ENCODE assay signal across 8 cellular contexts in genomic region chr10:83871486-83872081, GRCh38.
A peak's percentile ranks its signal among the peaks of the same experiment; 100 is the strongest.
DNase-seq lines count a peak whose midpoint lies in the region; ATAC-seq and TF ChIP-seq lines count a peak whose summit lies in the region.

No MANE protein-coding gene starts in this region.

- ATAC-seq in GM21825 (IDR thresholded peaks at IDR 0.05; ENCODE audit: unreplicated experiment): peak; percentile 98

- peak; percentile 4 for DNase-seq in GM04503 (ENCODE audit: low read depth)
- DNase-seq in KBM-7: peak; percentile 75
- peak; percentile 41 for DNase-seq in RPMI7951 (ENCODE audit: low read depth)
- peak; percentile 83 for DNase-seq in activated effector memory CD4-positive, alpha-beta T cell treated with anti-CD3 and anti-CD28 coated beads, Interleukin-2, amount 50 U/mL, for 16 hours
- DNase-seq in globus pallidus (ENCODE audit: low spot score): peak; percentile 62
- peak; percentile 56 to 91 for DNase-seq in trophoblast cell
- no peak for DNase-seq in vagina (ENCODE audit: extremely low spot score in 2 of 2)

- WGBS in trophoblast cell (ENCODE audit: extremely low coverage, insufficient coverage, insufficient read length): no CpG with 5 or more reads among the region's 14 CpGs

- H3K36me3 ChIP-seq in trophoblast cell (ENCODE audit: control insufficient read depth in 1 of 2, insufficient read depth in 2 of 2, low read length in 2 of 2) (no peaks in the 10 kb centered on the region), vagina (no peaks in the 10 kb centered on the region)

- H2BK120ac ChIP-seq in trophoblast cell (ENCODE audit: insufficient read depth, low read length, poor library complexity): no peak overlapping the region

- no peak overlapping the region for H2BK12ac ChIP-seq in trophoblast cell (ENCODE audit: low read length)

- no peak overlapping the region for H3K9ac ChIP-seq in trophoblast cell (ENCODE audit: low read length)

- no peak overlapping the region for H4K91ac ChIP-seq in trophoblast cell (ENCODE audit: low read depth, low read length)

- H3K23ac ChIP-seq in trophoblast cell (ENCODE audit: low read length): no peak overlapping the region

- no peak overlapping the region for H3K4me2 ChIP-seq in trophoblast cell (ENCODE audit: low read length)

- no peaks in the 10 kb centered on the region for H3K79me2 ChIP-seq in trophoblast cell (ENCODE audit: control insufficient read depth, insufficient read depth, low read length, poor library complexity)

- H3K14ac ChIP-seq in trophoblast cell (ENCODE audit: low read length): no peak overlapping the region

- peaks cover 2% of the 10 kb centered on the region for H3K79me1 ChIP-seq in trophoblast cell (ENCODE audit: low read length)

- H3K18ac ChIP-seq in trophoblast cell (ENCODE audit: low read length): no peak overlapping the region

- H3K27me3 ChIP-seq in trophoblast cell (ENCODE audit: insufficient read depth, low read length) (no peaks in the 10 kb centered on the region), vagina (no peaks in the 10 kb centered on the region)

- H2AFZ ChIP-seq in trophoblast cell (ENCODE audit: insufficient read depth, low read length, poor library complexity): no peak overlapping the region

- no peak overlapping the region for H4K12ac ChIP-seq in trophoblast cell (ENCODE audit: low read depth, low read length)

- H3K4me1 ChIP-seq in trophoblast cell (ENCODE audit: control insufficient read depth in 1 of 2, insufficient read depth in 2 of 2, low read length in 2 of 2): no peaks in the 10 kb centered on the region
- H3K4me1 ChIP-seq in vagina: no peaks in the 10 kb centered on the region

- intact Hi-C loops in vagina (cut with DNase I): no loop called here

- H2AK5ac ChIP-seq in trophoblast cell (ENCODE audit: low read length): no peak overlapping the region

- no peak overlapping the region for H2BK5ac ChIP-seq in trophoblast cell (ENCODE audit: low read depth, low read length, poor library complexity)

- H3K27ac ChIP-seq in trophoblast cell (ENCODE audit: low read depth, low read length) (no peak overlapping the region), vagina (no peak overlapping the region)

- H3K4me3 ChIP-seq in trophoblast cell (ENCODE audit: low read depth, low read length) (no peak overlapping the region), vagina (no peak overlapping the region)

- H3K9me3 ChIP-seq in trophoblast cell (ENCODE audit: insufficient read depth, low read depth, low read length) (no peaks in the 10 kb centered on the region), vagina (no peaks in the 10 kb centered on the region)

- peak; percentile 74 to 89 (median 78) for TF ChIP-seq CTCF in vagina (IDR thresholded peaks at IDR 0.05)

- in situ Hi-C loops in KBM-7 (cut with MboI; ENCODE audit: low pct_unique_long_range_greater_than_20kb, low sequenced_read_pairs): no loop called here

- no peak for TF ChIP-seq POLR2A in vagina (IDR thresholded peaks at IDR 0.05)

- H3K4ac ChIP-seq in trophoblast cell (ENCODE audit: low read depth, low read length): no peak overlapping the region

- no peak overlapping the region for H4K8ac ChIP-seq in trophoblast cell (ENCODE audit: low read depth, low read length)

Comparison
In these comparisons a context has a peak if more than half of its experiments do, and no peak if none do; other contexts are left out.
1. DNase-seq: peak in GM04503 (single experiment), KBM-7 (single experiment), RPMI7951 (single experiment), activated effector memory CD4-positive, alpha-beta T cell treated with anti-CD3 and anti-CD28 coated beads, Interleukin-2, amount 50 U/mL, for 16 hours (single experiment), globus pallidus (single experiment) and trophoblast cell (2 of 2); none in vagina (0 of 2).